ENCODE assay signal across 8 cellular contexts in genomic region chr6:30781697-30782424, GRCh38. TPM values are rescaled to one million over a fixed set of nuclear protein-coding genes. Genes with fewer than 3 reads are reported as not detected.
A peak's percentile ranks its signal among the peaks of the same experiment; 100 is the strongest.
DNase-seq lines count a peak whose midpoint lies in the region; ATAC-seq and TF ChIP-seq lines count a peak whose summit lies in the region.

No MANE protein-coding gene starts in this region.

- H3K27me3 ChIP-seq in KMS-11 (ENCODE audit: insufficient read depth, low read depth): no peaks in the 10 kb centered on the region

- H3K27ac ChIP-seq in KMS-11: no peak overlapping the region

- H3K4me2 ChIP-seq in KMS-11: no peak overlapping the region

- no peak for ATAC-seq in GM18498 (IDR thresholded peaks at IDR 0.05; ENCODE audit: unreplicated experiment)
- no peak for ATAC-seq in GM21619 (IDR thresholded peaks at IDR 0.05; ENCODE audit: unreplicated experiment)

- TF ChIP-seq CTCF in KMS-11 (conservative IDR thresholded peaks at IDR 0.05; ENCODE audit: low read depth, low read length) (no peak), retinal pigment epithelial cell (conservative IDR thresholded peaks at IDR 0.05; ENCODE audit: low read depth, low read length) (no peak)

- no peaks in the 10 kb centered on the region for H4K20me1 ChIP-seq in KMS-11 (ENCODE audit: insufficient read depth)

- no peaks in the 10 kb centered on the region for H3K4me1 ChIP-seq in KMS-11 (ENCODE audit: low read depth, poor library complexity, severe bottlenecking)

- DNase-seq in D341Med (ENCODE audit: low spot score): peak; percentile 76
- peak; percentile 99 for DNase-seq in astrocyte of the hippocampus (ENCODE audit: low read depth, low spot score)
- peak; percentile 81 for DNase-seq in hepatic stellate cell (ENCODE audit: low spot score)
- DNase-seq in retinal pigment epithelial cell (ENCODE audit: low read depth): peak; percentile 99

- no peak overlapping the region for H3K9ac ChIP-seq in KMS-11

- H3K79me2 ChIP-seq in KMS-11 (ENCODE audit: insufficient read depth, low read depth): no peaks in the 10 kb centered on the region

- H2AFZ ChIP-seq in KMS-11 (ENCODE audit: low read depth): 0 out of 2 replicates have a peak overlapping the region, but pooled peaks have one; percentile 25

- no peaks in the 10 kb centered on the region for H3K36me3 ChIP-seq in KMS-11 (ENCODE audit: insufficient read depth)

- no peak overlapping the region for H3K4me3 ChIP-seq in KMS-11 (IDR thresholded peaks at IDR 0.05; ENCODE audit: insufficient read depth, low read depth, low read length)
- H3K4me3 ChIP-seq in retinal pigment epithelial cell (ENCODE audit: low read length): no peak overlapping the region

TF ChIP-seq in PFSK-1, 5 proteins besides CTCF, POLR2A, EP300 and RAD21:
- TF ChIP-seq TAF1 (IDR thresholded peaks at IDR 0.05; ENCODE audit: borderline replicate concordance, insufficient read depth, low read length) (no peak), FOXP2 (optimal IDR thresholded peaks at IDR 0.05; ENCODE audit: borderline replicate concordance, extremely low read depth, extremely low read length, insufficient read depth) (peak; percentile 52), SIN3A (IDR thresholded peaks at IDR 0.05; ENCODE audit: borderline replicate concordance, insufficient read depth, low read length) (peak; percentile 84; the same call in 1 of the 2 replicates), REST (IDR thresholded peaks at IDR 0.05; ENCODE audit: insufficient read depth in 1 of 2, low read depth in 2 of 2, low read length in 2 of 2) (peak in 1 of 2 experiments; percentile 71; a peak in 1 of 4 replicates), POLR2AphosphoS5 (IDR thresholded peaks at IDR 0.05; ENCODE audit: low read depth, low read length) (no peak)

RNA-seq across cellular contexts. Expression of gene IER3, which starts 37.5 kb away (rescaled TPM):
- not detected for polyA plus RNA-seq in PFSK-1 (2012; ENCODE audit: insufficient read length, low read depth)

RNA-seq across cellular contexts. Expression of gene FLOT1, which starts 39.4 kb away (rescaled TPM):
- polyA plus RNA-seq in PFSK-1 (2012; ENCODE audit: insufficient read length, low read depth): 327 TPM
